8 cellular contexts compared by ENCODE assay signal in genomic region chr6:26156105-26156849, GRCh38.
DNase-seq lines count a peak whose midpoint lies in the region; FAIRE-seq and TF ChIP-seq lines count a peak whose summit lies in the region.

No MANE protein-coding gene starts in this region.

- peak overlapping the region; percentile 92 for H3K9ac ChIP-seq in NT2/D1 (ENCODE audit: insufficient read length, low read depth)
- peak overlapping the region; percentile 83 for H3K9ac ChIP-seq in endothelial cell of umbilical vein (replicated peaks; ENCODE audit: extremely low read depth, insufficient read depth, low read length)

- no peaks in the 10 kb centered on the region for H3K9me1 ChIP-seq in endothelial cell of umbilical vein (replicated peaks; ENCODE audit: control insufficient read depth, extremely low read depth, insufficient read depth, low read length)

- DNase-seq in CMK (ENCODE audit: low read depth) = peak; percentile 67
- DNase-seq in GM20000 (ENCODE audit: low spot score) = peak; percentile 82
- peak; percentile 94 for DNase-seq in HT-29 (ENCODE audit: low spot score)
- DNase-seq in NT2/D1 (ENCODE audit: low read depth, low spot score) = peak; percentile 61
- peak; percentile 79 for DNase-seq in activated T-cell treated with anti-CD3 and anti-CD28 coated beads for 1 hour (ENCODE audit: low read depth)
- peak; percentile 94 for DNase-seq in endothelial cell of umbilical vein (ENCODE audit: low read depth, low spot score)
- DNase-seq in middle frontal gyrus (ENCODE audit: extremely low spot score, low spot score) = peak; percentile 84
- peak; percentile 74 to 82 for DNase-seq in stimulated activated CD8-positive, alpha-beta memory T cell treated with anti-CD3 and anti-CD28 coated beads, Interleukin-15, amount 100 ng/mL, for 48 hours (ENCODE audit: low read depth in 2 of 2)

- H3K4me1 ChIP-seq in NT2/D1 (ENCODE audit: insufficient read depth, insufficient read length) (no peaks in the 10 kb centered on the region), endothelial cell of umbilical vein (ENCODE audit: control insufficient read depth, extremely low read depth, insufficient read depth, low read length) (peaks cover 8% of the 10 kb centered on the region)

- peak; percentile 97 for TF ChIP-seq POLR2A in endothelial cell of umbilical vein (IDR thresholded peaks at IDR 0.05; ENCODE audit: low read depth, low read length)

- H3K27me3 ChIP-seq in NT2/D1 (ENCODE audit: insufficient read depth, insufficient read length) (no peaks in the 10 kb centered on the region), endothelial cell of umbilical vein (ENCODE audit: control insufficient read depth in 2 of 2, insufficient read depth in 2 of 2, low read length in 2 of 2) (peaks cover 0 to 3% of the 10 kb centered on the region in 2 experiments)

- POLR2A ChIA-PET in endothelial cell of umbilical vein (lab: Charles Lee) = interaction anchor here (0.7 to 6.3 kb wide), 13 partner anchors 16 to 1737 kb away, joined by 3 to 265 read pairs (median 18); a partner anchor contains a TSS

- peak overlapping the region; percentile 78 for H3K27ac ChIP-seq in endothelial cell of umbilical vein (ENCODE audit: insufficient read depth, low read depth, low read length)

- CTCF ChIA-PET in endothelial cell of umbilical vein (lab: Charles Lee) = interaction anchor here (0.9 to 2.8 kb wide), 6 partner anchors 12 to 130 kb away, joined by 3 to 15 read pairs (median 5); a partner anchor contains a TSS

- intact Hi-C loops in endothelial cell of umbilical vein (cut with micrococcal nuclease) = loop anchor here (1.0 to 5.0 kb wide), 4 partner anchors 32 to 116 kb away; a partner anchor contains a TSS

- peak; percentile 80 for FAIRE-seq in endothelial cell of umbilical vein (lab: Jason Lieb, UNC)

- TSS peak; percentile 81 for BruUV-seq in endothelial cell of umbilical vein (replicated peaks; lab: Mats Ljungman, UMichigan)

- H2AFZ ChIP-seq in endothelial cell of umbilical vein (ENCODE audit: low read depth, low read length) = peak overlapping the region; percentile 41

- H3K9me3 ChIP-seq in NT2/D1 (ENCODE audit: insufficient read depth, low read length) = no peaks in the 10 kb centered on the region
- no peaks in the 10 kb centered on the region for H3K9me3 ChIP-seq in endothelial cell of umbilical vein (replicated peaks; ENCODE audit: control insufficient read depth, insufficient read depth, low read length)

- H3K4me3 ChIP-seq in NT2/D1 (ENCODE audit: insufficient read length, low read depth) (peak overlapping the region; percentile 76), endothelial cell of umbilical vein (replicated peaks in 1 of 3; ENCODE audit: insufficient read depth in 1 of 3, low read depth in 1 of 3, low read length in 3 of 3) (peak overlapping the region; percentile 45 to 81 (median 68))

- no peak for TF ChIP-seq CTCF in GM20000 (IDR thresholded peaks at IDR 0.05; ENCODE audit: extremely low read depth, missing control alignments)
- no peak for TF ChIP-seq CTCF in endothelial cell of umbilical vein (IDR thresholded peaks at IDR 0.05; ENCODE audit: extremely low read depth in 1 of 2, insufficient read depth in 1 of 2, low read depth in 1 of 2, low read length in 2 of 2)

- peak overlapping the region; percentile 84 for H3K4me2 ChIP-seq in endothelial cell of umbilical vein (ENCODE audit: insufficient read depth, low read length)

- no peaks in the 10 kb centered on the region for H3K79me2 ChIP-seq in endothelial cell of umbilical vein (ENCODE audit: control insufficient read depth, insufficient read depth, low read length)

- dilution Hi-C loops in endothelial cell of umbilical vein (cut with MboI; ENCODE audit: extremely low pct_ligation_motif_present, low sequenced_read_pairs) = no loop called here

- peaks cover 6% of the 10 kb centered on the region for H3K36me3 ChIP-seq in NT2/D1 (ENCODE audit: insufficient read depth, insufficient read length, low read length)
- no peaks in the 10 kb centered on the region for H3K36me3 ChIP-seq in endothelial cell of umbilical vein (ENCODE audit: control insufficient read depth in 2 of 2, extremely low read depth in 1 of 2, insufficient read depth in 2 of 2, low read length in 2 of 2)

- no peaks in the 10 kb centered on the region for H4K20me1 ChIP-seq in endothelial cell of umbilical vein (replicated peaks; ENCODE audit: control insufficient read depth, extremely low read depth, insufficient read depth, low read length)

TF ChIP-seq in endothelial cell of umbilical vein, 7 proteins besides CTCF, POLR2A, EP300 and RAD21:
- TF ChIP-seq EZH2 (IDR thresholded peaks at IDR 0.05; ENCODE audit: borderline replicate concordance, low read depth, low read length, severe bottlenecking) = no peak
- TF ChIP-seq MYC (IDR thresholded peaks at IDR 0.05; ENCODE audit: low read depth, low read length) = no peak
- TF ChIP-seq POLR2AphosphoS5 (IDR thresholded peaks at IDR 0.05; ENCODE audit: insufficient read depth, low read depth, low read length) = peak; percentile 97
- no peak for TF ChIP-seq MAX (IDR thresholded peaks at IDR 0.05; ENCODE audit: insufficient read depth, insufficient read length)

Comparison
In these comparisons a context has a peak if more than half of its experiments do, and no peak if none do; other contexts are left out.
1. Peak in every context shown above with its lines: DNase-seq, H3K4me3 ChIP-seq and H3K27ac ChIP-seq.